Comparison of ENCODE assay signal across 2 cellular contexts in the genomic region with DNA sequence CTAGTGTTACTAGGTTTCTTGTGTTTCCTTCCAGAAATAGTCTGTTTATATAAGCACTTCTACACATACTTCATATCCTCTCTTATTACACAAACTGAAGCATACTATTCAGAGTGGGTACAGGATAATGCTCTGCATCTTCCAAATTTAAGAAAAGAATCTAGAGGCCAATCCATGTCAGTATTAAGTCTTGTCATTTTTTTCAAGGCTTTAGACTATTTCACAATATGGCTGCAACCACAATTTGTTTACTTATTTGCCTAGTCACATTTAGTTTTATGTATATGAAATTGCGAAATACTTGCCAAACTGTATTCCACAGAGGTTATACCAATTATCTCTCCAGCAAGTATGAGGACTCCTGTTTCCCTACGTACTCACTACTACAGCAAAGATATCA.
A peak's percentile ranks its signal among the peaks of the same experiment; 100 is the strongest.
TF ChIP-seq lines count a peak whose summit lies in the region.

No MANE protein-coding gene starts in this region.

TF ChIP-seq in IMR-90, 13 proteins besides CTCF, POLR2A, EP300 and RAD21:
- TF ChIP-seq CEBPB (IDR thresholded peaks at IDR 0.05; ENCODE audit: low read depth, low read length) (peak; percentile 100), MAZ (IDR thresholded peaks at IDR 0.05; ENCODE audit: borderline replicate concordance, low read depth, low read length) (no peak), NFE2L2 (IDR thresholded peaks at IDR 0.05; ENCODE audit: low read depth, low read length) (peak; percentile 43; the same call in 1 of the 2 replicates), FOS (IDR thresholded peaks at IDR 0.05; ENCODE audit: low read depth, low read length) (peak; percentile 45; the same call in 1 of the 2 replicates), BHLHE40 (IDR thresholded peaks at IDR 0.05; ENCODE audit: low read depth, low read length) (peak; percentile 20; the same call in 1 of the 2 replicates), RFX5 (IDR thresholded peaks at IDR 0.05; ENCODE audit: low read depth, low read length) (no peak)

TF ChIP-seq in GM12878, 131 proteins besides CTCF, POLR2A, EP300 and RAD21:
- TF ChIP-seq SMAD1 (IDR thresholded peaks at IDR 0.05; ENCODE audit: low read depth, partially characterized antibody) (no peak), ETV6 (conservative IDR thresholded peaks at IDR 0.05 in 1 of 2, IDR thresholded peaks at IDR 0.05 in 1 of 2; ENCODE audit: borderline replicate concordance in 1 of 2, low read depth in 1 of 2) (no peak), ASH2L (IDR thresholded peaks at IDR 0.05; ENCODE audit: borderline replicate concordance, low read depth) (no peak), ZNF622 (IDR thresholded peaks at IDR 0.05) (no peak), ZSCAN29 (IDR thresholded peaks at IDR 0.05) (no peak), SUPT20H (IDR thresholded peaks at IDR 0.05; ENCODE audit: borderline replicate concordance, control insufficient read depth, low read depth, low read length) (no peak)
- TF ChIP-seq, protein P1, sequence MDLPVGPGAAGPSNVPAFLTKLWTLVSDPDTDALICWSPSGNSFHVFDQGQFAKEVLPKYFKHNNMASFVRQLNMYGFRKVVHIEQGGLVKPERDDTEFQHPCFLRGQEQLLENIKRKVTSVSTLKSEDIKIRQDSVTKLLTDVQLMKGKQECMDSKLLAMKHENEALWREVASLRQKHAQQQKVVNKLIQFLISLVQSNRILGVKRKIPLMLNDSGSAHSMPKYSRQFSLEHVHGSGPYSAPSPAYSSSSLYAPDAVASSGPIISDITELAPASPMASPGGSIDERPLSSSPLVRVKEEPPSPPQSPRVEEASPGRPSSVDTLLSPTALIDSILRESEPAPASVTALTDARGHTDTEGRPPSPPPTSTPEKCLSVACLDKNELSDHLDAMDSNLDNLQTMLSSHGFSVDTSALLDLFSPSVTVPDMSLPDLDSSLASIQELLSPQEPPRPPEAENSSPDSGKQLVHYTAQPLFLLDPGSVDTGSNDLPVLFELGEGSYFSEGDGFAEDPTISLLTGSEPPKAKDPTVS (IDR thresholded peaks at IDR 0.05; ENCODE audit: low read depth, low read length) = no peak
